ENCODE assay signal across 27 cellular contexts in genomic region chr10:126469692-126470091, GRCh38.
A peak's percentile ranks its signal among the peaks of the same experiment; 100 is the strongest.
DNase-seq lines count a peak whose midpoint lies in the region; ATAC-seq, FAIRE-seq and TF ChIP-seq lines count a peak whose summit lies in the region.
"Had no signal": no experiment of that assay in that cellular context is flagged by ENCODE, and none has a peak within 500 bp of the region (broad histone marks: within the 10 kb centered on the region; RNA-seq: fewer than 3 reads in every experiment).

No MANE protein-coding gene starts in this region.

- H2AFZ ChIP-seq in astrocyte (ENCODE audit: low read depth, low read length), result no peak overlapping the region
- H2AFZ ChIP-seq: PC-9 had no signal

- BruUV-seq in Caco-2 (replicated peaks; lab: Mats Ljungman, UMichigan), result no TSS peak

- no peak overlapping the region for H3K4me3 Mint-ChIP-seq in T-helper 1 cell treated with Interleukin-12 subunit alpha and Interleukin-12 subunit beta and Interleukin-4 antibody, amounts not matched to agents 30 μg/mL and 1 μg/mL, for 36 hours
- peak overlapping the region; percentile 34 to 69 (median 50) for H3K4me3 Mint-ChIP-seq in CD4-positive, CD25-positive, alpha-beta regulatory T cell
- no peak overlapping the region for H3K4me3 Mint-ChIP-seq in astrocyte (ENCODE audit: unreplicated experiment)
- H3K4me3 Mint-ChIP-seq in Caco-2 (ENCODE audit: unreplicated experiment), result no peak overlapping the region
- H3K4me3 Mint-ChIP-seq: CD8-positive, alpha-beta T cell; IgD-negative memory B cell had no signal

- H3K79me2 ChIP-seq in astrocyte (ENCODE audit: insufficient read depth, low read length), result no peaks in the 10 kb centered on the region

- CTCF ChIA-PET in Caco-2 (lab: Charles Lee), result no interaction called here

- H3K36me3 Mint-ChIP-seq in T-helper 1 cell treated with Interleukin-12 subunit alpha and Interleukin-12 subunit beta and Interleukin-4 antibody, amounts not matched to agents 30 μg/mL and 1 μg/mL, for 36 hours (ENCODE audit: low read depth), result no peaks in the 10 kb centered on the region
- no peaks in the 10 kb centered on the region for H3K36me3 Mint-ChIP-seq in CD4-positive, CD25-positive, alpha-beta regulatory T cell
- H3K36me3 Mint-ChIP-seq in astrocyte (ENCODE audit: low read depth, unreplicated experiment), result no peaks in the 10 kb centered on the region
- no peaks in the 10 kb centered on the region for H3K36me3 Mint-ChIP-seq in Caco-2 (ENCODE audit: insufficient read depth, unreplicated experiment)
- H3K36me3 Mint-ChIP-seq: CD8-positive, alpha-beta T cell had no signal

- peaks cover 24% of the 10 kb centered on the region for H3K4me1 ChIP-seq in CD4-positive, CD25-positive, alpha-beta regulatory T cell (ENCODE audit: control insufficient read depth, insufficient read depth, low read length, poor library complexity, severe bottlenecking)
- H3K4me1 ChIP-seq in astrocyte (ENCODE audit: insufficient read depth, low read length) (peaks cover 13% of the 10 kb centered on the region), Caco-2 (no peaks in the 10 kb centered on the region)

- no peaks in the 10 kb centered on the region for H3K9me3 ChIP-seq in CD4-positive, CD25-positive, alpha-beta regulatory T cell (ENCODE audit: control insufficient read depth in 2 of 2, low read length in 2 of 2)
- no peaks in the 10 kb centered on the region for H3K9me3 ChIP-seq in astrocyte (ENCODE audit: insufficient read depth, low read depth, low read length)
- H3K9me3 ChIP-seq in Caco-2, result no peaks in the 10 kb centered on the region
- H3K9me3 ChIP-seq: BE2C, SJCRH30 had no signal

- peaks cover 10% of the 10 kb centered on the region for H3K4me1 Mint-ChIP-seq in T-helper 1 cell treated with Interleukin-12 subunit alpha and Interleukin-12 subunit beta and Interleukin-4 antibody, amounts not matched to agents 30 μg/mL and 1 μg/mL, for 36 hours (ENCODE audit: low read depth)
- H3K4me1 Mint-ChIP-seq in CD4-positive, CD25-positive, alpha-beta regulatory T cell, result peaks cover 15 to 31% (median 16%) of the 10 kb centered on the region in 4 donors
- H3K4me1 Mint-ChIP-seq in astrocyte (ENCODE audit: low read depth, unreplicated experiment), result peaks cover 20% of the 10 kb centered on the region
- no peaks in the 10 kb centered on the region for H3K4me1 Mint-ChIP-seq in Caco-2 (ENCODE audit: low read depth, unreplicated experiment)
- H3K4me1 Mint-ChIP-seq: IgD-negative memory B cell had no signal

- intact Hi-C loops in Caco-2 (cut with micrococcal nuclease; ENCODE audit: unreplicated experiment), result no loop called here

- no peak for DNase-seq in T-helper 1 cell
- DNase-seq in CD4-positive, CD25-positive, alpha-beta regulatory T cell, result no peak
- DNase-seq in astrocyte (ENCODE audit: low read depth), result no peak
- peak; percentile 59 for DNase-seq in putamen (ENCODE audit: low spot score)
- no peak for DNase-seq in Caco-2
- DNase-seq: BE2C, Calu3, DMS79 treated with DMSO at 0.1 percent for 48 hours, GF-D8, HCEC 1CT, MM.1S, NCI-H1694, NCI-H2029 treated with DMSO at 0.1 percent for 48 hours, NCI-H2227 treated with DMSO at 0.1 percent for 48 hours, NCI-H526 treated with DMSO at 0.1 percent for 48 hours, PC-9, SJCRH30 had no signal

- peak overlapping the region; percentile 16 for H3K4me2 ChIP-seq in astrocyte (ENCODE audit: low read length)
- H3K4me2 ChIP-seq: KMS-11, PC-9 had no signal

- no peak overlapping the region for H3K9ac ChIP-seq in astrocyte (ENCODE audit: low read length)
- H3K9ac ChIP-seq: KMS-11 had no signal

- POLR2A ChIA-PET in Caco-2 (lab: Charles Lee), result no interaction called here

- FAIRE-seq in astrocyte (lab: Jason Lieb, UNC), result no peak
- FAIRE-seq: GM12891, H1 had no signal

- H3K27ac Mint-ChIP-seq in T-helper 1 cell treated with Interleukin-12 subunit alpha and Interleukin-12 subunit beta and Interleukin-4 antibody, amounts not matched to agents 30 μg/mL and 1 μg/mL, for 36 hours, result peak overlapping the region; percentile 24
- H3K27ac Mint-ChIP-seq in CD4-positive, CD25-positive, alpha-beta regulatory T cell, result peak overlapping the region in 2 of 3 donors; percentile 25 to 48
- no peak overlapping the region for H3K27ac Mint-ChIP-seq in astrocyte (ENCODE audit: unreplicated experiment)
- no peak overlapping the region for H3K27ac Mint-ChIP-seq in Caco-2 (ENCODE audit: unreplicated experiment)
- H3K27ac Mint-ChIP-seq: CD8-positive, alpha-beta T cell; IgD-negative memory B cell had no signal

- peak overlapping the region; percentile 27 for H3K4me3 ChIP-seq in CD4-positive, CD25-positive, alpha-beta regulatory T cell (ENCODE audit: low read depth, low read length)
- H3K4me3 ChIP-seq in astrocyte (ENCODE audit: insufficient read depth, low read depth, low read length) (no peak overlapping the region), Caco-2 (ENCODE audit: low read depth, low read length) (no peak overlapping the region)
- H3K4me3 ChIP-seq: PC-9, SJCRH30 had no signal

- no peaks in the 10 kb centered on the region for H3K27me3 Mint-ChIP-seq in T-helper 1 cell treated with Interleukin-12 subunit alpha and Interleukin-12 subunit beta and Interleukin-4 antibody, amounts not matched to agents 30 μg/mL and 1 μg/mL, for 36 hours (ENCODE audit: low read depth)
- no peaks in the 10 kb centered on the region for H3K27me3 Mint-ChIP-seq in CD4-positive, CD25-positive, alpha-beta regulatory T cell
- H3K27me3 Mint-ChIP-seq in astrocyte (ENCODE audit: low read depth, unreplicated experiment), result peaks cover 15% of the 10 kb centered on the region
- H3K27me3 Mint-ChIP-seq in Caco-2 (ENCODE audit: insufficient read depth, unreplicated experiment), result peaks cover 16% of the 10 kb centered on the region

- no peaks in the 10 kb centered on the region for H3K36me3 ChIP-seq in CD4-positive, CD25-positive, alpha-beta regulatory T cell (ENCODE audit: control insufficient read depth, insufficient read depth, low read length)
- H3K36me3 ChIP-seq in astrocyte (ENCODE audit: insufficient read depth, low read length) (no peaks in the 10 kb centered on the region), Caco-2 (ENCODE audit: control insufficient read depth, insufficient read depth, low read length) (no peaks in the 10 kb centered on the region)
- H3K36me3 ChIP-seq: BE2C, SJCRH30 had no signal

- H3K27me3 ChIP-seq in CD4-positive, CD25-positive, alpha-beta regulatory T cell (ENCODE audit: control insufficient read depth, insufficient read depth, low read length), result no peaks in the 10 kb centered on the region
- H3K27me3 ChIP-seq in astrocyte (ENCODE audit: insufficient read depth, low read length), result peaks cover 33% of the 10 kb centered on the region
- peaks cover 2% of the 10 kb centered on the region for H3K27me3 ChIP-seq in Caco-2 (replicated peaks; ENCODE audit: control insufficient read depth, insufficient read depth, low read length)
- H3K27me3 ChIP-seq: BE2C, SJCRH30 had no signal

- peaks cover 4% of the 10 kb centered on the region for H3K9me3 Mint-ChIP-seq in T-helper 1 cell treated with Interleukin-12 subunit alpha and Interleukin-12 subunit beta and Interleukin-4 antibody, amounts not matched to agents 30 μg/mL and 1 μg/mL, for 36 hours
- peaks cover 0 to 2% (median 0%) of the 10 kb centered on the region in 7 donors for H3K9me3 Mint-ChIP-seq in CD4-positive, CD25-positive, alpha-beta regulatory T cell
- H3K9me3 Mint-ChIP-seq in astrocyte (ENCODE audit: unreplicated experiment) (no peaks in the 10 kb centered on the region), Caco-2 (ENCODE audit: unreplicated experiment) (no peaks in the 10 kb centered on the region)
- H3K9me3 Mint-ChIP-seq: CD8-positive, alpha-beta T cell had no signal

- TF ChIP-seq CTCF in astrocyte (IDR thresholded peaks at IDR 0.05; ENCODE audit: insufficient read depth, low read depth, low read length), result no peak
- TF ChIP-seq CTCF in Caco-2 (IDR thresholded peaks at IDR 0.05; ENCODE audit: insufficient read depth in 1 of 2, low read depth in 1 of 2, low read length in 1 of 2, severe bottlenecking in 1 of 2, unreplicated experiment in 1 of 2), result no peak

- no peaks in the 10 kb centered on the region for H4K20me1 ChIP-seq in astrocyte (ENCODE audit: insufficient read depth, low read length)

- H3K27ac ChIP-seq in CD4-positive, CD25-positive, alpha-beta regulatory T cell (ENCODE audit: insufficient read depth, low read length, poor library complexity, severe bottlenecking), result no peak overlapping the region
- no peak overlapping the region for H3K27ac ChIP-seq in astrocyte (ENCODE audit: low read depth, low read length)
- H3K27ac ChIP-seq: 22Rv1, HL-60, KMS-11, PC-9, SJCRH30 had no signal

- ATAC-seq in CD4-positive, CD25-positive, alpha-beta regulatory T cell (ENCODE audit: low read depth in 2 of 2), result peak in 1 of 2 donors; percentile 20
- ATAC-seq in HG03571 (IDR thresholded peaks at IDR 0.05; ENCODE audit: unreplicated experiment), result no peak
- ATAC-seq: Right ventricle myocardium inferior had no signal

Comparison
In these comparisons a context has a peak if more than half of its experiments do, and no peak if none do; other contexts are left out.
1. H3K27ac Mint-ChIP-seq: peak in T-helper 1 cell treated with Interleukin-12 subunit alpha and Interleukin-12 subunit beta and Interleukin-4 antibody, amounts not matched to agents 30 μg/mL and 1 μg/mL, for 36 hours (single experiment) and CD4-positive, CD25-positive, alpha-beta regulatory T cell (2 of 3); none in astrocyte (single experiment) and Caco-2 (single experiment).
2. H3K4me3 Mint-ChIP-seq: peak in CD4-positive, CD25-positive, alpha-beta regulatory T cell (4 of 4); none in T-helper 1 cell treated with Interleukin-12 subunit alpha and Interleukin-12 subunit beta and Interleukin-4 antibody, amounts not matched to agents 30 μg/mL and 1 μg/mL, for 36 hours (single experiment), astrocyte (single experiment) and Caco-2 (single experiment).